21 cellular contexts compared by ENCODE assay signal in genomic region chr19:46410205-46411087, GRCh38. TPM values are rescaled to one million over a fixed set of nuclear protein-coding genes. Genes with fewer than 3 reads are reported as not detected.
A peak's percentile ranks its signal among the peaks of the same experiment; 100 is the strongest.
DNase-seq lines count a peak whose midpoint lies in the region; ATAC-seq, FAIRE-seq and TF ChIP-seq lines count a peak whose summit lies in the region.
"Had no signal": no experiment of that assay in that cellular context is flagged by ENCODE, and none has a peak within 500 bp of the region (broad histone marks: within the 10 kb centered on the region; RNA-seq: fewer than 3 reads in every experiment).

No MANE protein-coding gene starts in this region.

- intact Hi-C loops in Right ventricle myocardium inferior (cut with DNase I) (no loop called here), left ventricle myocardium superior (cut with micrococcal nuclease) (no loop called here), K562 (cut with micrococcal nuclease) (no loop called here), kidney (cut with DNase I) (no loop called here), tibial artery (cut with DNase I; ENCODE audit: low total_unique reads) (no loop called here)

- in situ Hi-C loops in K562 (cut with MboI): no loop called here

- H3K79me1 ChIP-seq in mesenchymal stem cell (replicated peaks; ENCODE audit: low read length, poor library complexity, severe bottlenecking): peaks cover 22% of the 10 kb centered on the region

- H3K23ac ChIP-seq in mesenchymal stem cell (ENCODE audit: low read length in 2 of 2): no peak overlapping the region

- H3K9ac ChIP-seq in K562 (ENCODE audit: insufficient read depth in 1 of 2, low read depth in 2 of 2, low read length in 2 of 2): peak overlapping the region in 1 of 2 experiments; percentile 55; a peak in 2 of 4 replicates
- H3K9ac ChIP-seq in kidney (ENCODE audit: low read length in 2 of 2): no peak overlapping the region
- H3K9ac ChIP-seq in mesenchymal stem cell (ENCODE audit: low read length): no peak overlapping the region

- peak overlapping the region in 1 of 2 experiments; percentile 67 for H3K18ac ChIP-seq in mesenchymal stem cell (ENCODE audit: low read depth in 1 of 2, low read length in 2 of 2)

- no peak overlapping the region for H2BK15ac ChIP-seq in mesenchymal stem cell (ENCODE audit: low read depth, poor library complexity, severe bottlenecking)

- TF ChIP-seq CTCF in K562 (IDR thresholded peaks at IDR 0.05 in 2 of 3, conservative IDR thresholded peaks at IDR 0.05 in 1 of 3; ENCODE audit: insufficient read depth in 2 of 3, low read depth in 1 of 3, low read length in 3 of 3) (no peak), kidney (IDR thresholded peaks at IDR 0.05; ENCODE audit: borderline replicate concordance, extremely low read depth, insufficient read depth) (no peak), tibial artery (IDR thresholded peaks at IDR 0.05) (no peak)

- BruUV-seq in K562 (replicated peaks; lab: Mats Ljungman, UMichigan): no TSS peak

- TF ChIP-seq POLR2A in K562 (conservative IDR thresholded peaks at IDR 0.05): no peak

- H3K4me3 Mint-ChIP-seq in naive thymus-derived CD8-positive, alpha-beta T cell: no peak overlapping the region
- H3K4me3 Mint-ChIP-seq: activated CD8-positive, alpha-beta T cell treated with anti-CD3 and anti-CD28 coated beads for 36 hours; activated T-helper 1 cell treated with anti-CD3 and anti-CD28 coated beads, Interleukin-12 subunit alpha, Interleukin-12 subunit beta, Interleukin-2, Interleukin-4 antibody, amounts not matched to agents 30 ng/mL and 10 ng/mL and 1 ng/mL, durations not matched to agents 14 hours and 24 hours and 36 hours; CD4-positive, alpha-beta memory T cell; IgD-negative memory B cell had no signal

- CTCF ChIA-PET in K562 (lab: Yijun Ruan, JAX; ENCODE audit: low intra/inter-chr PET ratio): interaction anchor here (0.7 kb wide), 1 partner anchor 71 kb away, joined by 3 read pairs; no protein-coding TSS in a partner anchor

- no peak overlapping the region for H3K14ac ChIP-seq in mesenchymal stem cell (ENCODE audit: low read length in 2 of 2)

- peaks cover 0 to 2% (median 0%) of the 10 kb centered on the region in 9 donors for H3K9me3 Mint-ChIP-seq in naive thymus-derived CD8-positive, alpha-beta T cell
- H3K9me3 Mint-ChIP-seq: activated CD8-positive, alpha-beta T cell treated with anti-CD3 and anti-CD28 coated beads for 36 hours; activated T-helper 1 cell treated with anti-CD3 and anti-CD28 coated beads, Interleukin-12 subunit alpha, Interleukin-12 subunit beta, Interleukin-2, Interleukin-4 antibody, amounts not matched to agents 30 ng/mL and 10 ng/mL and 1 ng/mL, durations not matched to agents 14 hours and 24 hours and 36 hours; CD4-positive, alpha-beta memory T cell; IgD-negative memory B cell had no signal

- no peak for TF ChIP-seq EP300 in K562 (IDR thresholded peaks at IDR 0.05; ENCODE audit: low read length)

- H3K9me3 ChIP-seq in K562 (replicated peaks; ENCODE audit: control insufficient read depth, insufficient read depth, low read depth, low read length): peaks cover 5% of the 10 kb centered on the region
- no peaks in the 10 kb centered on the region for H3K9me3 ChIP-seq in kidney (ENCODE audit: control insufficient read depth in 1 of 2, low read length in 2 of 2)
- no peaks in the 10 kb centered on the region for H3K9me3 ChIP-seq in tibial artery
- H3K9me3 ChIP-seq in mesenchymal stem cell (ENCODE audit: control insufficient read depth, low read length): no peaks in the 10 kb centered on the region
- H3K9me3 ChIP-seq: pancreas had no signal

- H4K91ac ChIP-seq in mesenchymal stem cell (ENCODE audit: low read length): no peak overlapping the region

- peaks cover 37 to 92% (median 59%) of the 10 kb centered on the region in 5 donors for H3K27me3 Mint-ChIP-seq in naive thymus-derived CD8-positive, alpha-beta T cell

- peaks cover 33 to 58% of the 10 kb centered on the region in 2 experiments for H3K4me1 ChIP-seq in K562 (replicated peaks in 1 of 2; ENCODE audit: control insufficient read depth in 2 of 2, insufficient read depth in 2 of 2, low read length in 2 of 2)
- H3K4me1 ChIP-seq in kidney (ENCODE audit: control insufficient read depth in 1 of 2, insufficient read depth in 1 of 2, low read depth in 1 of 2, low read length in 2 of 2): peaks cover 5 to 18% of the 10 kb centered on the region in 2 donors
- peaks cover 4 to 77% (median 51%) of the 10 kb centered on the region in 4 donors for H3K4me1 ChIP-seq in tibial artery
- peaks cover 41% of the 10 kb centered on the region for H3K4me1 ChIP-seq in mesenchymal stem cell (ENCODE audit: control insufficient read depth, insufficient read depth, low read depth, low read length)

- no peak overlapping the region for H3K27ac Mint-ChIP-seq in naive thymus-derived CD8-positive, alpha-beta T cell
- H3K27ac Mint-ChIP-seq: activated CD8-positive, alpha-beta T cell treated with anti-CD3 and anti-CD28 coated beads for 36 hours; activated T-helper 1 cell treated with anti-CD3 and anti-CD28 coated beads, Interleukin-12 subunit alpha, Interleukin-12 subunit beta, Interleukin-2, Interleukin-4 antibody, amounts not matched to agents 30 ng/mL and 10 ng/mL and 1 ng/mL, durations not matched to agents 14 hours and 24 hours and 36 hours; CD4-positive, alpha-beta memory T cell; IgD-negative memory B cell had no signal

- ATAC-seq in Right ventricle myocardium inferior (no peak), left ventricle myocardium superior (no peak), K562 (no peak), GM19023 (IDR thresholded peaks at IDR 0.05; ENCODE audit: unreplicated experiment) (no peak)
- ATAC-seq in naive thymus-derived CD8-positive, alpha-beta T cell: no peak
- ATAC-seq: activated CD8-positive, alpha-beta T cell treated with anti-CD3 and anti-CD28 coated beads for 36 hours; pancreas; stimulated activated naive CD8-positive, alpha-beta T cell treated with anti-CD3 and anti-CD28 coated beads, Interleukin-15, Interleukin-2, amounts not matched to agents 100 U/mL and 50 U/mL, for 24 hours had no signal

- no peak overlapping the region for H2BK5ac ChIP-seq in mesenchymal stem cell (ENCODE audit: low read depth, low read length, poor library complexity, severe bottlenecking)

- WGBS in K562 (ENCODE audit: insufficient coverage, low coverage, missing lambda C conversion rate): 87% methylated on average over 13 of the region's 13 CpGs
- WGBS in mesenchymal stem cell: 96% methylated on average over 13 of the region's 13 CpGs

- no peak overlapping the region for H2BK120ac ChIP-seq in mesenchymal stem cell (ENCODE audit: low read depth, low read length)

- H3K27ac ChIP-seq in K562 (ENCODE audit: extremely low read depth, low read depth, low read length): no peak overlapping the region
- H3K27ac ChIP-seq in kidney (ENCODE audit: low read depth in 2 of 2, low read length in 2 of 2): no peak overlapping the region
- peak overlapping the region; percentile 81 to 85 for H3K27ac ChIP-seq in tibial artery
- H3K27ac ChIP-seq in mesenchymal stem cell (ENCODE audit: low read length, poor library complexity, severe bottlenecking): no peak overlapping the region
- H3K27ac ChIP-seq: pancreas had no signal

- POLR2A ChIA-PET in K562 (lab: Yijun Ruan, JAX): interaction anchor here (0.6 to 1.2 kb wide), 5 partner anchors 15 to 523 kb away, joined by 3 to 4 read pairs (median 3); no protein-coding TSS in a partner anchor
- POLR2A ChIA-PET in naive thymus-derived CD8-positive, alpha-beta T cell (lab: Charles Lee): no interaction called here

- no peak overlapping the region for H2AK5ac ChIP-seq in mesenchymal stem cell (ENCODE audit: low read length, severe bottlenecking)

- no peak for FAIRE-seq in K562 (lab: Jason Lieb, UNC)
- FAIRE-seq in kidney (lab: Jason Lieb, UNC): no peak
- FAIRE-seq: A204.1, endothelial cell of umbilical vein, islet of Langerhans, pancreas, RCC 7860 had no signal

- H3K27me3 ChIP-seq in K562 (ENCODE audit: control insufficient read depth in 2 of 2, insufficient read depth in 2 of 2, low read length in 2 of 2): no peaks in the 10 kb centered on the region
- no peaks in the 10 kb centered on the region for H3K27me3 ChIP-seq in tibial artery
- H3K27me3 ChIP-seq in mesenchymal stem cell (ENCODE audit: control insufficient read depth in 1 of 2, insufficient read depth in 1 of 2, low read length in 2 of 2): peaks cover 0 to 53% of the 10 kb centered on the region in 2 experiments
- H3K27me3 ChIP-seq: pancreas had no signal

- peaks cover 18% of the 10 kb centered on the region; the same call in 1 of the 2 replicates for H4K20me1 ChIP-seq in K562 (replicated peaks; ENCODE audit: control insufficient read depth, insufficient read depth, low read length)

- H3K4me2 ChIP-seq in K562 (ENCODE audit: insufficient read depth, low read length) (peak overlapping the region; percentile 91; the same call in 1 of the 2 replicates), mesenchymal stem cell (ENCODE audit: low read length, poor library complexity, severe bottlenecking) (no peak overlapping the region)

- no peak overlapping the region for H4K8ac ChIP-seq in mesenchymal stem cell (ENCODE audit: low read length)

- peaks cover 40% of the 10 kb centered on the region for H3K79me2 ChIP-seq in K562 (ENCODE audit: control insufficient read depth, insufficient read depth, low read length)

- H3K4ac ChIP-seq in mesenchymal stem cell (ENCODE audit: low read depth in 1 of 2, low read length in 2 of 2): no peak overlapping the region

- TF ChIP-seq RAD21 in K562 (CRISPR knock-in tag; conservative IDR thresholded peaks at IDR 0.05 in 1 of 2, IDR thresholded peaks at IDR 0.05 in 1 of 2): no peak

- peaks cover 18% of the 10 kb centered on the region for H3K36me3 ChIP-seq in K562 (ENCODE audit: control insufficient read depth, insufficient read depth, low read length)
- no peaks in the 10 kb centered on the region for H3K36me3 ChIP-seq in kidney (ENCODE audit: control insufficient read depth in 1 of 2, insufficient read depth in 2 of 2, low read length in 2 of 2)
- H3K36me3 ChIP-seq in tibial artery: no peaks in the 10 kb centered on the region
- H3K36me3 ChIP-seq in mesenchymal stem cell (ENCODE audit: control insufficient read depth in 1 of 2, insufficient read depth in 2 of 2, low read depth in 1 of 2, low read length in 2 of 2): peaks cover 0 to 16% of the 10 kb centered on the region in 2 experiments
- H3K36me3 ChIP-seq: pancreas had no signal

- H3K36me3 Mint-ChIP-seq in naive thymus-derived CD8-positive, alpha-beta T cell: peaks cover 0 to 3% (median 0%) of the 10 kb centered on the region in 3 donors
- H3K36me3 Mint-ChIP-seq: CD4-positive, alpha-beta memory T cell; IgD-negative memory B cell had no signal

- peaks cover 7 to 22% (median 8%) of the 10 kb centered on the region in 4 donors for H3K4me1 Mint-ChIP-seq in naive thymus-derived CD8-positive, alpha-beta T cell

- peaks cover 4% of the 10 kb centered on the region for H3K9me1 ChIP-seq in K562 (ENCODE audit: control insufficient read depth, insufficient read depth, low read length)

- H2BK12ac ChIP-seq in mesenchymal stem cell (ENCODE audit: low read length in 2 of 2): no peak overlapping the region

- H3K4me3 ChIP-seq in K562 (no peak overlapping the region), kidney (ENCODE audit: low read length in 2 of 2) (peak overlapping the region in 1 of 2 donors; percentile 82), tibial artery (peak overlapping the region; percentile 58 to 71), mesenchymal stem cell (ENCODE audit: insufficient read depth in 1 of 2, low read depth in 1 of 2, low read length in 2 of 2) (no peak overlapping the region)

- DNase-seq in Right ventricle myocardium inferior (ENCODE audit: missing footprints) (peak; percentile 57), left ventricle myocardium superior (no peak), K562 (ENCODE audit: extremely low read depth in 1 of 4, low spot score in 3 of 4) (no peak), kidney (peak; percentile 32), tibial artery (no peak), mesenchymal stem cell (no peak)
- DNase-seq in naive thymus-derived CD8-positive, alpha-beta T cell: no peak
- DNase-seq: activated CD8-positive, alpha-beta T cell treated with anti-CD3 and anti-CD28 coated beads for 36 hours; CD4-positive, alpha-beta memory T cell; NCI-H1105 treated with DMSO at 0.1 percent for 48 hours; stimulated activated naive CD8-positive, alpha-beta T cell treated with anti-CD3 and anti-CD28 coated beads, Interleukin-15, Interleukin-2, amounts not matched to agents 100 U/mL and 50 U/mL, for 24 hours had no signal

- no peak overlapping the region for H2AFZ ChIP-seq in K562 (ENCODE audit: low read depth, low read length)
- H2AFZ ChIP-seq in mesenchymal stem cell (ENCODE audit: low read depth, low read length): no peak overlapping the region

RNA-seq across cellular contexts. Expression of gene CCDC8, which starts 2.9 kb away (rescaled TPM):
- total RNA-seq in Right ventricle myocardium inferior (28.9 TPM), left ventricle myocardium superior (33.5 TPM), K562 (2014; rRNA removed) (30.8 and 32.4 TPM in 2 replicates), K562 (2014; rRNA removed; fragmentation: Illumina TruSeq; extraction: Trizol) (6.6 and 9.7 TPM in 2 replicates), K562 (2015; rRNA removed; fragmentation: Illumina TruSeq; extraction: Trizol) (21.6 and 22.3 TPM in 2 replicates), K562 (2021) (21.9 and 22.5 TPM in 2 replicates), kidney (18.9 TPM)
- total RNA-seq in K562 (2011; cell fraction: chromatin; rRNA removed; ENCODE audit: low replicate concordance): 10.0 and 21.6 TPM in 2 replicates
- total RNA-seq in K562 (2011; cell fraction: nucleolus; rRNA removed): 20.5 and 23.5 TPM in 2 replicates
- total RNA-seq in K562 (2011; cell fraction: nucleoplasm; rRNA removed): 15.2 and 15.6 TPM in 2 replicates
- polyA plus RNA-seq in K562 (2011; rRNA removed) (8.0 and 9.1 TPM in 2 replicates), K562 (2014; fragmentation: Illumina TruSeq; extraction: Trizol) (15.6 and 17.8 TPM in 2 replicates), K562 (2014; fragmentation: Nextera tagmentation; extraction: Ambion mirVana) (1 to 10 TPM in 1 of 2 experiments, under 1 TPM in 1; 0.68 to 1.5 TPM), K562 (2014; rRNA removed) (19.9 and 20.8 TPM in 2 replicates), kidney (ENCODE audit: insufficient read depth, low read depth, low replicate concordance) (21.0 TPM)
- 7.9 and 13.0 TPM in 2 replicates for polyA plus RNA-seq in K562 (2011; cell fraction: cytosol; rRNA removed)
- 6.3 and 8.5 TPM in 2 replicates for polyA plus RNA-seq in K562 (2011; cell fraction: nucleus; rRNA removed)
- polyA plus RNA-seq in K562 (2012): 13.6 and 17.1 TPM in 2 replicates
- polyA minus RNA-seq in K562 (2011; rRNA and poly(A)+ RNA removed): 6.3 and 7.7 TPM in 2 replicates
- polyA minus RNA-seq in K562 (2011; cell fraction: cytosol; rRNA and poly(A)+ RNA removed): 9.2 and 11.5 TPM in 2 replicates
- polyA minus RNA-seq in K562 (2011; cell fraction: nucleus; rRNA and poly(A)+ RNA removed): 6.5 and 12.2 TPM in 2 replicates
- polyA plus RNA-seq in mesenchymal stem cell (2013, experiment 1 of 2): 17.9 TPM
- polyA plus RNA-seq in mesenchymal stem cell (2013, experiment 2 of 2): 17.9 TPM
- total RNA-seq in naive thymus-derived CD8-positive, alpha-beta T cell: not detected
- not detected for polyA plus RNA-seq in naive thymus-derived CD8-positive, alpha-beta T cell
- total RNA-seq: activated CD8-positive, alpha-beta T cell treated with anti-CD3 and anti-CD28 coated beads for 36 hours; activated T-helper 1 cell treated with anti-CD3 and anti-CD28 coated beads, Interleukin-12 subunit alpha, Interleukin-12 subunit beta, Interleukin-2, Interleukin-4 antibody, amounts not matched to agents 30 ng/mL and 10 ng/mL and 1 ng/mL, durations not matched to agents 14 hours and 24 hours and 36 hours; CD4-positive, alpha-beta memory T cell; mononuclear cell had no signal
- polyA plus RNA-seq: CD4-positive, alpha-beta memory T cell; IgD-negative memory B cell had no signal

RNA-seq across cellular contexts. Expression of gene PNMA8C, which starts 18.3 kb away (rescaled TPM):
- total RNA-seq in Right ventricle myocardium inferior: not detected
- total RNA-seq in left ventricle myocardium superior: 0.07 TPM
- total RNA-seq in K562 (2011; cell fraction: chromatin; rRNA removed; ENCODE audit: low replicate concordance): 0.12 TPM in 1 of 2 replicates, not detected in the other
- not detected in 2 replicates for total RNA-seq in K562 (2011; cell fraction: nucleolus; rRNA removed)
- total RNA-seq in K562 (2011; cell fraction: nucleoplasm; rRNA removed): not detected in 2 replicates
- total RNA-seq in K562 (2014; rRNA removed): 0.04 and 0.05 TPM in 2 replicates
- total RNA-seq in K562 (2014; rRNA removed; fragmentation: Illumina TruSeq; extraction: Trizol): not detected in 2 replicates
- total RNA-seq in K562 (2015; rRNA removed; fragmentation: Illumina TruSeq; extraction: Trizol): 0.04 TPM in 1 of 2 replicates, not detected in the other
- 0.04 TPM in 1 of 2 replicates, not detected in the other for total RNA-seq in K562 (2021)
- polyA plus RNA-seq in K562 (2011; rRNA removed): 0.01 TPM in 1 of 2 replicates, not detected in the other
- polyA plus RNA-seq in K562 (2011; cell fraction: cytosol; rRNA removed): 0.01 TPM in 2 replicates
- polyA plus RNA-seq in K562 (2011; cell fraction: nucleus; rRNA removed): 0.03 TPM in 1 of 2 replicates, not detected in the other
- polyA plus RNA-seq in K562 (2012): 0.03 and 0.05 TPM in 2 replicates
- not detected in 2 replicates for polyA plus RNA-seq in K562 (2014; fragmentation: Illumina TruSeq; extraction: Trizol)
- polyA plus RNA-seq in K562 (2014; fragmentation: Nextera tagmentation; extraction: Ambion mirVana): not detected
- 0.05 TPM in 1 of 2 replicates, not detected in the other for polyA plus RNA-seq in K562 (2014; rRNA removed)
- polyA minus RNA-seq in K562 (2011; rRNA and poly(A)+ RNA removed): not detected in 2 replicates
- polyA minus RNA-seq in K562 (2011; cell fraction: cytosol; rRNA and poly(A)+ RNA removed): not detected in 2 replicates
- polyA minus RNA-seq in K562 (2011; cell fraction: nucleus; rRNA and poly(A)+ RNA removed): 0.11 TPM in 1 of 2 replicates, not detected in the other
- total RNA-seq in kidney: 0.09 TPM
- polyA plus RNA-seq in kidney (ENCODE audit: insufficient read depth, low read depth, low replicate concordance): 0.09 TPM
- 0.03 TPM for polyA plus RNA-seq in mesenchymal stem cell (2013, experiment 1 of 2)
- 0.03 TPM for polyA plus RNA-seq in mesenchymal stem cell (2013, experiment 2 of 2)
- not detected for total RNA-seq in naive thymus-derived CD8-positive, alpha-beta T cell
- not detected for polyA plus RNA-seq in naive thymus-derived CD8-positive, alpha-beta T cell
- total RNA-seq: activated CD8-positive, alpha-beta T cell treated with anti-CD3 and anti-CD28 coated beads for 36 hours; activated T-helper 1 cell treated with anti-CD3 and anti-CD28 coated beads, Interleukin-12 subunit alpha, Interleukin-12 subunit beta, Interleukin-2, Interleukin-4 antibody, amounts not matched to agents 30 ng/mL and 10 ng/mL and 1 ng/mL, durations not matched to agents 14 hours and 24 hours and 36 hours; CD4-positive, alpha-beta memory T cell; Daoy; endothelial cell of umbilical vein; mononuclear cell had no signal
- polyA plus RNA-seq: CD4-positive, alpha-beta memory T cell; endothelial cell of umbilical vein; IgD-negative memory B cell had no signal

Comparison
In these comparisons a context has a peak if more than half of its experiments do, and no peak if none do; other contexts are left out.
1. DNase-seq: peak in Right ventricle myocardium inferior (single experiment) and kidney (single experiment); none in left ventricle myocardium superior (single experiment), K562 (0 of 4), tibial artery (0 of 2), mesenchymal stem cell (single experiment) and naive thymus-derived CD8-positive, alpha-beta T cell (0 of 10).
2. H3K27ac ChIP-seq: peak in tibial artery (2 of 2); none in K562 (single experiment), kidney (0 of 2) and mesenchymal stem cell (single experiment).
3. H3K4me3 ChIP-seq: peak in tibial artery (2 of 2); none in K562 (single experiment) and mesenchymal stem cell (0 of 2).
4. RNA of gene CCDC8, which starts 2.9 kb away (total RNA-seq): 33.5 TPM in left ventricle myocardium superior (single experiment), 28.9 TPM in Right ventricle myocardium inferior (single experiment), 6.6 to 32.4 TPM in K562 and 18.9 TPM in kidney (single experiment); not detected in naive thymus-derived CD8-positive, alpha-beta T cell; every median in the first group is over 4 times any median in the second.